22 cellular contexts compared by ENCODE assay signal in genomic region chr10:60377955-60378354, GRCh38. TPM values are rescaled to one million over a fixed set of nuclear protein-coding genes. Genes with fewer than 3 reads are reported as not detected.
DNase-seq lines count a peak whose midpoint lies in the region; ATAC-seq, FAIRE-seq and TF ChIP-seq lines count a peak whose summit lies in the region.
"Had no signal": no experiment of that assay in that cellular context is flagged by ENCODE, and none has a peak within 500 bp of the region (broad histone marks: within the 10 kb centered on the region; RNA-seq: fewer than 3 reads in every experiment).

No MANE protein-coding gene starts in this region.

- H3K9me3 Mint-ChIP-seq in HFFc6 (no peaks in the 10 kb centered on the region), astrocyte (ENCODE audit: unreplicated experiment) (no peaks in the 10 kb centered on the region)
- H3K9me3 Mint-ChIP-seq: activated CD4-positive, alpha-beta memory T cell treated with anti-CD3 and anti-CD28 coated beads for 36 hours; activated naive CD4-positive, alpha-beta T cell treated with anti-CD3 and anti-CD28 coated beads for 36 hours; activated T-cell treated with anti-CD3 and anti-CD28 coated beads, Interleukin-2, amount 50 U/mL, for 24 hours; T-cell had no signal

- H3K36me3 Mint-ChIP-seq in HFFc6 (ENCODE audit: low read depth) (no peaks in the 10 kb centered on the region), astrocyte (ENCODE audit: low read depth, unreplicated experiment) (no peaks in the 10 kb centered on the region)
- H3K36me3 Mint-ChIP-seq: activated CD4-positive, alpha-beta memory T cell treated with anti-CD3 and anti-CD28 coated beads for 36 hours had no signal

- no peak for TF ChIP-seq CTCF in HFFc6 (IDR thresholded peaks at IDR 0.05)
- TF ChIP-seq CTCF in astrocyte (IDR thresholded peaks at IDR 0.05; ENCODE audit: insufficient read depth, low read depth, low read length), result no peak

- no peaks in the 10 kb centered on the region for H3K79me2 ChIP-seq in astrocyte (ENCODE audit: insufficient read depth, low read length)

- peak overlapping the region; percentile 30 for H3K4me2 ChIP-seq in astrocyte (ENCODE audit: low read length)

- H3K4me1 ChIP-seq in astrocyte (ENCODE audit: insufficient read depth, low read length), result peaks cover 10% of the 10 kb centered on the region
- H3K4me1 ChIP-seq: colonic mucosa, transverse colon had no signal

- FAIRE-seq in astrocyte (lab: Jason Lieb, UNC), result no peak
- no peak for FAIRE-seq in HTR-8/SVneo (lab: Jason Lieb, UNC)
- FAIRE-seq: H1 had no signal

- DNase-seq in AG08395 (ENCODE audit: low spot score) (peak; percentile 61), HFFc6 (peak; percentile 7), astrocyte (ENCODE audit: low read depth) (peak; percentile 63), iris pigment epithelial cell (ENCODE audit: low read depth) (peak; percentile 55), HTR-8/SVneo (ENCODE audit: insufficient read length, low spot score) (no peak), DMS153 (lab: John Stamatoyannopoulos, UW) (no peak)
- DNase-seq: activated CD4-positive, alpha-beta memory T cell treated with anti-CD3 and anti-CD28 coated beads for 36 hours; activated naive CD4-positive, alpha-beta T cell treated with anti-CD3 and anti-CD28 coated beads for 36 hours; activated T-cell treated with anti-CD3 and anti-CD28 coated beads, Interleukin-2, amount 50 U/mL, for 24 hours; colonic mucosa; GF-D8; MV-4-11; NCI-H2029 treated with DMSO at 0.1 percent for 48 hours; NCI-H446 treated with DMSO at 0.1 percent for 48 hours; right cardiac atrium; stimulated activated naive CD8-positive, alpha-beta T cell treated with anti-CD3 and anti-CD28 coated beads, Interleukin-15, Interleukin-2, amounts not matched to agents 100 U/mL and 50 U/mL, for 24 hours; T-cell; transverse colon had no signal

- no peak overlapping the region for H3K4me3 ChIP-seq in astrocyte (ENCODE audit: insufficient read depth, low read depth, low read length)
- H3K4me3 ChIP-seq: colonic mucosa, transverse colon had no signal

- H4K20me1 ChIP-seq in astrocyte (ENCODE audit: insufficient read depth, low read length), result no peaks in the 10 kb centered on the region

- peak overlapping the region; percentile 59 for H3K27ac ChIP-seq in astrocyte (ENCODE audit: low read depth, low read length)
- H3K27ac ChIP-seq: colonic mucosa, transverse colon had no signal

- H3K36me3 ChIP-seq in astrocyte (ENCODE audit: insufficient read depth, low read length), result no peaks in the 10 kb centered on the region
- H3K36me3 ChIP-seq: colonic mucosa, transverse colon had no signal

- H3K4me3 Mint-ChIP-seq in HFFc6 (no peak overlapping the region), astrocyte (ENCODE audit: unreplicated experiment) (no peak overlapping the region)
- H3K4me3 Mint-ChIP-seq: activated CD4-positive, alpha-beta memory T cell treated with anti-CD3 and anti-CD28 coated beads for 36 hours; activated naive CD4-positive, alpha-beta T cell treated with anti-CD3 and anti-CD28 coated beads for 36 hours; activated T-cell treated with anti-CD3 and anti-CD28 coated beads, Interleukin-2, amount 50 U/mL, for 24 hours; T-cell had no signal

- no peaks in the 10 kb centered on the region for H3K27me3 ChIP-seq in astrocyte (ENCODE audit: insufficient read depth, low read length)
- H3K27me3 ChIP-seq: colonic mucosa, transverse colon had no signal

- H3K9ac ChIP-seq in astrocyte (ENCODE audit: low read length), result peak overlapping the region; percentile 37

- H3K4me1 Mint-ChIP-seq in HFFc6 (ENCODE audit: low read depth) (peaks cover 28% of the 10 kb centered on the region), astrocyte (ENCODE audit: low read depth, unreplicated experiment) (peaks cover 5% of the 10 kb centered on the region)

- no peak overlapping the region for H2AFZ ChIP-seq in astrocyte (ENCODE audit: low read depth, low read length)

- H3K27me3 Mint-ChIP-seq in HFFc6 (ENCODE audit: insufficient read depth) (no peaks in the 10 kb centered on the region; the same call in 1 of the 2 replicates), astrocyte (ENCODE audit: low read depth, unreplicated experiment) (no peaks in the 10 kb centered on the region)
- H3K27me3 Mint-ChIP-seq: activated CD4-positive, alpha-beta memory T cell treated with anti-CD3 and anti-CD28 coated beads for 36 hours; activated T-cell treated with anti-CD3 and anti-CD28 coated beads, Interleukin-2, amount 50 U/mL, for 24 hours; T-cell had no signal

- H3K27ac Mint-ChIP-seq in HFFc6 (no peak overlapping the region), astrocyte (ENCODE audit: unreplicated experiment) (no peak overlapping the region)
- H3K27ac Mint-ChIP-seq: activated CD4-positive, alpha-beta memory T cell treated with anti-CD3 and anti-CD28 coated beads for 36 hours; activated naive CD4-positive, alpha-beta T cell treated with anti-CD3 and anti-CD28 coated beads for 36 hours; activated T-cell treated with anti-CD3 and anti-CD28 coated beads, Interleukin-2, amount 50 U/mL, for 24 hours; T-cell had no signal

- ATAC-seq in GM21390 (IDR thresholded peaks at IDR 0.05; ENCODE audit: unreplicated experiment) (no peak), GM18519 (IDR thresholded peaks at IDR 0.05; ENCODE audit: low FRiP score, unreplicated experiment) (no peak)
- ATAC-seq: right cardiac atrium; Right ventricle myocardium inferior; stimulated activated naive CD8-positive, alpha-beta T cell treated with anti-CD3 and anti-CD28 coated beads, Interleukin-15, Interleukin-2, amounts not matched to agents 100 U/mL and 50 U/mL, for 24 hours; T-cell had no signal

- no peaks in the 10 kb centered on the region for H3K9me3 ChIP-seq in astrocyte (ENCODE audit: insufficient read depth, low read depth, low read length)
- H3K9me3 ChIP-seq: colonic mucosa, transverse colon had no signal

RNA-seq across cellular contexts. Expression of gene ANK3, which starts 11.7 kb away (rescaled TPM):
- total RNA-seq in HFFc6 (2021; fragmentation: NEBNext Ultra II Directional; extraction: Animal tissue kit (Norgen Biotek cat#: 25700)), result not detected
- total RNA-seq in astrocyte, result 15.5 and 21.1 TPM in 2 replicates

Comparison
In these comparisons a context has a peak if more than half of its experiments do, and no peak if none do; other contexts are left out.
1. DNase-seq: peak in AG08395 (single experiment), HFFc6 (single experiment), astrocyte (single experiment) and iris pigment epithelial cell (single experiment); none in HTR-8/SVneo (single experiment) and DMS153 (single experiment).
2. RNA of gene ANK3, which starts 11.7 kb away (total RNA-seq): 15.5 to 21.1 TPM in astrocyte; not detected in HFFc6; every median in the first group is over 10 times any median in the second.